In the genomic region with DNA sequence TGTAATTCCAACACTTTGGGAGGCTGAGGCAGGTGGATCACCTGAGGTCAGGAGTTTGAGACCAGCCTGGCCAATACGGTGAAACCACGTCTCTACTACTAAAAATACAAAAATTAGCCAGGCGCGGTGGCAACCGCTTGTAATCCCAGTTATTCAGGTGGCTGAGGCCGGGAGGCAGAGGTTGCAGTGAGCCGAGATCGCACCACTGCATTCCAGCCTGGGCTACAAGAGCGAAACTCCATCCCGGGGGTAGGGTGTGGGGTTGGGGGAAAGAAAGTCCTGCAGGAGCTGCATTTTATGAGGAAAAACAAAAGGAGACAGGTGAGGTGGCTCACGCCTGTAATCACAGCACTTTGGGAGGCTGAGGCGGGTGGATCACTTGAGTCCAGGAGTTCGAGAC, we compare ENCODE assay signal across 1 cellular context. TPM values are rescaled to one million over a fixed set of nuclear protein-coding genes. Genes with fewer than 3 reads are reported as not detected.
"Had no signal": no experiment of that assay in that cellular context is flagged by ENCODE, and none has a peak within 500 bp of the region (broad histone marks: within the 10 kb centered on the region; RNA-seq: fewer than 3 reads in every experiment).

No MANE protein-coding gene starts in this region.

RNA-seq across cellular contexts. Expression of a gene that starts 23.3 kb away (rescaled TPM):
- polyA plus RNA-seq: cardiac muscle cell had no signal
